In the genomic region with DNA sequence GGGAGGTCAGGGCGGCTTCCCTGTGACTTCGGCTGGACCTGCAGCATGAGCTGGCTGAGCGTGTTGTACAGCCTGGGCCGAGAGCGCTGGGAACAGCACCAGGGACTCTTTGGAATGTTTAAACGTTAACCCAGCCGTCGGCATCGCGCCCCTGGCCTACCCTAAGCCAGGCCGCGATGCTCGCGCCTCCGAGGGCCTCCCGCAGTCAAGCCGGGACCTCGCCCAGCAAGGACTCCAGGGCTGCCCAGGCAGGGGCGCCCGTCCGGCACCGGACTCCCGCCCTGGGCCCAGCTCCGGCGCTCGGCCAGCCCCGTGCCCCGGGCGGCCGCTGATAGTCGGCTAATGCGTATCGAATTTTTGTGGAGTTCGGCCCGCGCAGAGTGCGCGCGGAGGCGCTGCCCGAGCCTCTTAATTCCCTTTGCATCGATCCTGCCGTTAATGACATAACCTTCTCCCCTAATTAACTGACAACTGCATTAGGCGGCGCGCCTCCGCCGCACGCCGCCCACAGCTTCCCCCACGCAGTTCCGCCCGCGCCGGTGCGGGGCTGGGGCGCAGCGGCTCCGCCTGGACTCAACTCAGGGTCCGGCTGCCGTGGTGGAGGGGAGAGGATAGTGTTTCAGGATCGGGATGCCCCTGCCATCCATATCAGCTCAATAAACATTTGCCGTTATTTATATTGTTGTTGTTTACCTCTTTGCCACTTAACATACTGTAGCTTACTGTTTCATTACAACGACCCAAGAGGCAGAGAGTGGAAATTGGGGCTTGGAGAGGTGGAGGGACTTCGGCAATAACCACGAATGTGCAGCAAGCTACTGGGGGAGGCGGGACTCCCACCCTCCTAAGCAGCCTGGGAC, we compare ENCODE assay signal across 7 cellular contexts. TPM values are rescaled to one million over a fixed set of nuclear protein-coding genes. Genes with fewer than 3 reads are reported as not detected.
DNase-seq lines count a peak whose midpoint lies in the region; ATAC-seq and TF ChIP-seq lines count a peak whose summit lies in the region.

No MANE protein-coding gene starts in this region.

- peak; percentile 56 for ATAC-seq in mucosa of descending colon
- ATAC-seq in HG03571 (IDR thresholded peaks at IDR 0.05; ENCODE audit: unreplicated experiment): no peak

- CTCF ChIA-PET in GM10248 (lab: Yijun Ruan, JAX): interaction anchor here (0.9 to 8.2 kb wide), 5 partner anchors 10 to 582 kb away, joined by 3 to 61 read pairs (median 9); a partner anchor contains a TSS

- POLR2A ChIA-PET in GM10248 (lab: Yijun Ruan, JAX): no interaction called here

- TF ChIP-seq CTCF in GM10248 (IDR thresholded peaks at IDR 0.05; ENCODE audit: control extremely low read depth, extremely low read depth, low read depth, missing control alignments) (no peak), epithelial cell of esophagus (IDR thresholded peaks at IDR 0.05; ENCODE audit: insufficient read depth, low read depth, low read length, missing control alignments) (no peak), mucosa of descending colon (IDR thresholded peaks at IDR 0.05) (no peak)

- peaks cover 11% of the 10 kb centered on the region for H3K4me1 ChIP-seq in mucosa of descending colon (ENCODE audit: low read depth)

- intact Hi-C loops in mucosa of descending colon (cut with DNase I, micrococcal nuclease): no loop called here

- H3K9me3 ChIP-seq in mucosa of descending colon: no peaks in the 10 kb centered on the region

- DNase-seq in GM10248 (ENCODE audit: extremely low spot score) (peak; percentile 37), RPMI8226 (peak; percentile 29), epithelial cell of esophagus (ENCODE audit: low read depth) (no peak), mucosa of descending colon (peak; percentile 6 to 46 (median 28)), cortex of kidney (lab: John Stamatoyannopoulos, UW) (no peak), NCI-H187 (lab: John Stamatoyannopoulos, UW) (no peak)

- H3K4me3 ChIP-seq in epithelial cell of esophagus (ENCODE audit: low read length): peak overlapping the region; percentile 27
- H3K4me3 ChIP-seq in mucosa of descending colon: no peak overlapping the region

- H3K36me3 ChIP-seq in mucosa of descending colon (ENCODE audit: low read depth): no peaks in the 10 kb centered on the region

RNA-seq across cellular contexts. Expression of a gene that starts 28.8 kb away (rescaled TPM):
- 10 to 100 TPM; 19.3 to 22.2 (median 21.9) TPM for total RNA-seq in mucosa of descending colon

RNA-seq across cellular contexts. Expression of a gene that starts 32.5 kb away (rescaled TPM):
- 1 to 10 TPM in 2 of 3 donors, under 1 TPM in 1; 0.77 to 2.4 (median 1.1) TPM for total RNA-seq in mucosa of descending colon

Comparison
In these comparisons a context has a peak if more than half of its experiments do, and no peak if none do; other contexts are left out.
1. DNase-seq: peak in GM10248 (single experiment), RPMI8226 (single experiment) and mucosa of descending colon (3 of 3); none in epithelial cell of esophagus (single experiment), cortex of kidney (single experiment) and NCI-H187 (0 of 2).